In genomic region chr9:21414220-21414940, GRCh38 we compare ENCODE assay signal across 17 cellular contexts. TPM values are rescaled to one million over a fixed set of nuclear protein-coding genes. Genes with fewer than 3 reads are reported as not detected.
DNase-seq lines count a peak whose midpoint lies in the region; ATAC-seq and TF ChIP-seq lines count a peak whose summit lies in the region.
"Had no signal": no experiment of that assay in that cellular context is flagged by ENCODE, and none has a peak within 500 bp of the region (broad histone marks: within the 10 kb centered on the region; RNA-seq: fewer than 3 reads in every experiment).

No MANE protein-coding gene starts in this region.

- ATAC-seq in HG02623 (IDR thresholded peaks at IDR 0.05; ENCODE audit: unreplicated experiment): no peak

- H2AFZ ChIP-seq in Loucy (ENCODE audit: low read length): peak overlapping the region; percentile 69; the same call in 1 of the 2 replicates

- H3K4me3 ChIP-seq in Loucy (ENCODE audit: low read length, poor library complexity, severe bottlenecking): no peak overlapping the region
- H3K4me3 ChIP-seq: GM23338 had no signal

- no peaks in the 10 kb centered on the region for H3F3A ChIP-seq in Loucy (ENCODE audit: low read depth)

- no peak for TF ChIP-seq CTCF in Loucy (conservative IDR thresholded peaks at IDR 0.05; ENCODE audit: low read length)
- no peak for TF ChIP-seq CTCF in VCaP (conservative IDR thresholded peaks at IDR 0.05)

- H3K9ac ChIP-seq in Loucy (ENCODE audit: low read depth, low read length, poor library complexity, severe bottlenecking): no peak overlapping the region

- no peaks in the 10 kb centered on the region for H3K9me3 ChIP-seq in Loucy (ENCODE audit: insufficient read depth, low read depth, low read length)

- no peaks in the 10 kb centered on the region for H4K20me1 ChIP-seq in Loucy (ENCODE audit: insufficient read depth, low read length, poor library complexity, severe bottlenecking)

- DNase-seq in DMS 273 (lab: John Stamatoyannopoulos, UW; ENCODE audit: unreplicated experiment) (peak; percentile 8), DMS 273 treated with DMSO at 0.1 percent for 48 hours (lab: John Stamatoyannopoulos, UW) (no peak), renal cortical epithelial cell (ENCODE audit: low read depth) (peak; percentile 53), 8988T (no peak)
- no peak for DNase-seq in activated CD8-positive, alpha-beta memory T cell treated with anti-CD3 and anti-CD28 coated beads, Interleukin-2, amount 50 U/mL, for 4 hours
- DNase-seq: Calu3, DMS153, DMS79 treated with DMSO at 0.1 percent for 48 hours, EL, H7 had no signal

- H3K9me2 ChIP-seq in Loucy (replicated peaks; ENCODE audit: low read depth, low read length): no peaks in the 10 kb centered on the region

- no peak overlapping the region for H3K4me2 ChIP-seq in Loucy (ENCODE audit: low read depth, low read length, poor library complexity, severe bottlenecking)
- H3K4me2 ChIP-seq: GM23338 had no signal

- H3K4me1 ChIP-seq in Loucy (ENCODE audit: insufficient read depth, low read length, poor library complexity, severe bottlenecking): no peaks in the 10 kb centered on the region

- H3K27me3 ChIP-seq in Loucy (ENCODE audit: insufficient read depth, low read length, poor library complexity, severe bottlenecking): no peaks in the 10 kb centered on the region

- H3K27ac ChIP-seq in VCaP: peak overlapping the region; percentile 26; the same call in 1 of the 2 replicates
- H3K27ac ChIP-seq: 22Rv1 had no signal

- no peaks in the 10 kb centered on the region for H3K36me3 ChIP-seq in Loucy (ENCODE audit: insufficient read depth, low read length)

- no peaks in the 10 kb centered on the region for H3K79me2 ChIP-seq in Loucy (ENCODE audit: insufficient read depth, low read length)

RNA-seq across cellular contexts. Expression of gene IFNA8, which starts 5.5 kb away (rescaled TPM):
- total RNA-seq in renal cortical epithelial cell: not detected in 2 replicates
- total RNA-seq: Calu3; CD4-positive, alpha-beta T cell; GM23338; H7; HepG2 had no signal

RNA-seq across cellular contexts. Expression of gene IFNA1, which starts 25.9 kb away (rescaled TPM):
- not detected in 2 replicates for total RNA-seq in renal cortical epithelial cell
- total RNA-seq: Calu3; CD4-positive, alpha-beta T cell; GM23338; H7; HepG2 had no signal

RNA-seq across cellular contexts. Expression of gene IFNA2, which starts 29.2 kb away (rescaled TPM):
- total RNA-seq in renal cortical epithelial cell: not detected in 2 replicates
- total RNA-seq: Calu3; CD4-positive, alpha-beta T cell; GM23338; H7; HepG2 had no signal

RNA-seq across cellular contexts. Expression of gene IFNA13, which starts 46.5 kb away (rescaled TPM):
- not detected in 2 replicates for total RNA-seq in renal cortical epithelial cell
- total RNA-seq: Calu3; CD4-positive, alpha-beta T cell; GM23338; H7; HepG2 had no signal

Comparison
In these comparisons a context has a peak if more than half of its experiments do, and no peak if none do; other contexts are left out.
1. DNase-seq: peak in DMS 273 (single experiment) and renal cortical epithelial cell (single experiment); none in DMS 273 treated with DMSO at 0.1 percent for 48 hours (single experiment), 8988T (single experiment) and activated CD8-positive, alpha-beta memory T cell treated with anti-CD3 and anti-CD28 coated beads, Interleukin-2, amount 50 U/mL, for 4 hours (single experiment).